Comparison of ENCODE assay signal across 8 cellular contexts in the genomic region with DNA sequence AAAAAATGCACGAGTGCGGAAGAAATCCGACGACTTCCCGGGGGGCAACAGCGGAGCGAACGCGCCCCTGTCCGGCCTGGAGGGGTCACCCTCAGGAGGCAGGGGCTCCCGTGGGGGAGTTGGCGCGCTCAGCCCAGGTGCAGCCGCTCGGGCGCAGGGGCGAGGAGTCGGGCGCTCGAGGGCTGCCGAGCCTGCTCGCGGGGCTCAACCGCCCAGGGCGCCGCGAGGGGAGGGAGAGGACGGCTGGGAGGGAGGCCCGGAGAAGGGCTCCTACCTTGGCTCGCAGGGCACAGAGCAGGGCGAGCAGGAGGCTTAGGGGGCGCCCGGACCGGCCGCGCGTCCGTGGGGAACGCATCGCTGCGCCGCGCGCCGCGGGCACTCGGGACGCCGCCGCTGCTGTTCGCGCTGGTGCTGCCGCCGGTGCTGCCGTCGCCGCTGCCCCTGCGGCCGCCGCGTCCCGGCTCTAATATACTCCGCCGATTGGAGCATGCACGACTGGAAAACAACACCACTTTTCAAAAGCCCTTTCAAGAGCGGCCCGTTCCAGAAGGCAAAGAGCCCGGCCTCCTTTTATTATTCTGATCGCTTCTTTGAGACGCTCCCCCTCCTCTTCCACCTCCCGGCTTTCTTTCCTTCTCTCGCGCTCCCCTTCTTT. TPM values are rescaled to one million over a fixed set of nuclear protein-coding genes. Genes with fewer than 3 reads are reported as not detected.
DNase-seq lines count a peak whose midpoint lies in the region; ATAC-seq and TF ChIP-seq lines count a peak whose summit lies in the region.

No MANE protein-coding gene starts in this region.

- H3K27ac ChIP-seq in GM23248 (peak overlapping the region; percentile 86), cingulate gyrus (ENCODE audit: low read depth, low read length) (peak overlapping the region; percentile 83), stomach smooth muscle (ENCODE audit: low read length) (peak overlapping the region; percentile 92)

- peak; percentile 29 for DNase-seq in AG10803 (ENCODE audit: low read depth)
- DNase-seq in GM23248, result peak; percentile 72
- DNase-seq in RPMI7951 (ENCODE audit: low read depth), result peak; percentile 47
- DNase-seq in left lobe of liver (ENCODE audit: low spot score), result peak; percentile 57

- H3K4me3 ChIP-seq in AG10803 (ENCODE audit: low read length) (peak overlapping the region; percentile 82), GM23248 (peak overlapping the region; percentile 82), stomach smooth muscle (ENCODE audit: low read length in 2 of 2) (peak overlapping the region; percentile 94 to 95)

- in situ Hi-C loops in GM23248 (cut with MboI), result loop anchor here (10.0 to 25.0 kb wide), 3 partner anchors 531 to 864 kb away; no protein-coding TSS in a partner anchor

- no peaks in the 10 kb centered on the region for H3K79me2 ChIP-seq in GM23248 (ENCODE audit: insufficient read depth)

- no peaks in the 10 kb centered on the region for H3K9me3 ChIP-seq in GM23248 (ENCODE audit: low read depth)
- no peaks in the 10 kb centered on the region for H3K9me3 ChIP-seq in stomach smooth muscle (ENCODE audit: control insufficient read depth in 2 of 2, low read length in 2 of 2)

- peak overlapping the region; percentile 91 for H3K9ac ChIP-seq in GM23248
- peak overlapping the region; percentile 83 to 86 for H3K9ac ChIP-seq in stomach smooth muscle (ENCODE audit: low read length in 2 of 2)

- peak overlapping the region; percentile 74 for H2AFZ ChIP-seq in GM23248

- peaks cover 16% of the 10 kb centered on the region; the same call in 1 of the 2 replicates for H3F3A ChIP-seq in GM23248 (ENCODE audit: insufficient read depth)

- ATAC-seq in left lobe of liver (peak; percentile 46), HG02973 (IDR thresholded peaks at IDR 0.05; ENCODE audit: unreplicated experiment) (no peak), GM18505 (IDR thresholded peaks at IDR 0.05; ENCODE audit: unreplicated experiment) (no peak)

- H3K27me3 ChIP-seq in GM23248 (replicated peaks; ENCODE audit: insufficient read depth), result no peaks in the 10 kb centered on the region
- no peaks in the 10 kb centered on the region for H3K27me3 ChIP-seq in stomach smooth muscle (ENCODE audit: control insufficient read depth in 1 of 2, insufficient read depth in 2 of 2, low read length in 2 of 2)

- no peaks in the 10 kb centered on the region for H3K36me3 ChIP-seq in GM23248 (ENCODE audit: low read depth)
- H3K36me3 ChIP-seq in stomach smooth muscle (ENCODE audit: control insufficient read depth in 2 of 2, insufficient read depth in 2 of 2, low read length in 2 of 2), result peaks cover 0 to 4% of the 10 kb centered on the region in 2 donors

- H3K4me2 ChIP-seq in GM23248 (ENCODE audit: unreplicated experiment), result peak overlapping the region; percentile 81

- H3K4me1 ChIP-seq in GM23248 (ENCODE audit: insufficient read depth), result peaks cover 9% of the 10 kb centered on the region; the same call in 1 of the 2 replicates
- H3K4me1 ChIP-seq in stomach smooth muscle (ENCODE audit: control insufficient read depth, insufficient read depth, low read length), result peaks cover 29% of the 10 kb centered on the region

- no peak for TF ChIP-seq POLR2A in GM18505 (IDR thresholded peaks at IDR 0.05; ENCODE audit: borderline replicate concordance, extremely low read depth, insufficient read depth, insufficient read length)

- no peak for TF ChIP-seq CTCF in AG10803 (conservative IDR thresholded peaks at IDR 0.05; ENCODE audit: low read length)

- H4K20me1 ChIP-seq in GM23248 (ENCODE audit: insufficient read depth), result no peaks in the 10 kb centered on the region

- no peaks in the 10 kb centered on the region for H3K9me2 ChIP-seq in GM23248 (ENCODE audit: insufficient read depth)

- 1 to 2% methylated on average over 65 to 68 of the region's 73 CpGs for WGBS in GM23248 (ENCODE audit: low coverage in 1 of 2, low lambda C conversion rate in 2 of 2, missing lambda C conversion rate in 2 of 2), 2 experiments

RNA-seq across cellular contexts. Expression of gene JAG1, which starts 0.5 kb away (rescaled TPM):
- total RNA-seq in GM23248 (2014; rRNA removed; shearing (Covaris generic)), result 4.8 and 8.4 TPM in 2 replicates
- polyA plus RNA-seq in GM23248 (2016; fragmentation: Nextera tagmentation; extraction: Ambion mirVana), result 0.98 and 1.2 TPM in 2 replicates
- 3.0 and 3.1 TPM in 2 replicates for total RNA-seq in RPMI7951 (2014; rRNA removed; shearing (Covaris generic))
- 4.3 TPM for total RNA-seq in left lobe of liver
